In genomic region chr7:82404094-82404493, GRCh38 we compare ENCODE assay signal across 16 cellular contexts. TPM values are rescaled to one million over a fixed set of nuclear protein-coding genes. Genes with fewer than 3 reads are reported as not detected.
DNase-seq lines count a peak whose midpoint lies in the region; ATAC-seq, FAIRE-seq and TF ChIP-seq lines count a peak whose summit lies in the region.
"Had no signal": no experiment of that assay in that cellular context is flagged by ENCODE, and none has a peak within 500 bp of the region (broad histone marks: within the 10 kb centered on the region; RNA-seq: fewer than 3 reads in every experiment).

No MANE protein-coding gene starts in this region.

- H3K9me3 ChIP-seq in SJCRH30 (replicated peaks) (0 out of 2 replicates have a peak, but pooled peaks cover 5% of the 10 kb centered on the region), kidney (ENCODE audit: control insufficient read depth in 1 of 2, low read length in 2 of 2) (no peaks in the 10 kb centered on the region), small intestine (ENCODE audit: control insufficient read depth, low read depth) (no peaks in the 10 kb centered on the region)
- H3K9me3 ChIP-seq: A549, Caco-2 had no signal

- FAIRE-seq in kidney (lab: Jason Lieb, UNC) (no peak), small intestine (lab: Jason Lieb, UNC) (no peak)
- FAIRE-seq: A549 had no signal

- H3K4me1 ChIP-seq in SJCRH30 (peaks cover 9% of the 10 kb centered on the region; the same call in 1 of the 2 replicates), kidney (ENCODE audit: control insufficient read depth in 1 of 2, insufficient read depth in 1 of 2, low read depth in 1 of 2, low read length in 2 of 2) (no peaks in the 10 kb centered on the region), small intestine (ENCODE audit: control insufficient read depth in 2 of 2, insufficient read depth in 1 of 2, low read depth in 1 of 2, low read length in 1 of 2) (no peaks in the 10 kb centered on the region)
- H3K4me1 ChIP-seq: A549, Caco-2 had no signal

- DNase-seq in SJCRH30 (no peak), kidney (peak; percentile 15), nephron progenitor cell (no peak), small intestine (peak; percentile 23), substantia nigra (lab: John Stamatoyannopoulos, UW) (no peak), GOT3 (lab: John Stamatoyannopoulos, UW) (no peak)
- DNase-seq: Caco-2; CD8-positive, alpha-beta T cell; DND-41; GDM1; GM23248; H7 had no signal

- H3K27me3 ChIP-seq in SJCRH30 (no peaks in the 10 kb centered on the region), small intestine (ENCODE audit: control insufficient read depth in 2 of 2, insufficient read depth in 2 of 2, low read length in 2 of 2) (no peaks in the 10 kb centered on the region)

- peaks cover 27% of the 10 kb centered on the region for H3K36me3 Mint-ChIP-seq in nephron progenitor cell (ENCODE audit: low read depth)
- H3K36me3 Mint-ChIP-seq: CD14-positive monocyte; CD8-positive, alpha-beta T cell had no signal

- H3K4me3 ChIP-seq in SJCRH30 (no peak overlapping the region), kidney (ENCODE audit: low read length in 2 of 2) (no peak overlapping the region), small intestine (ENCODE audit: low read depth in 1 of 2, low read length in 2 of 2) (no peak overlapping the region)
- H3K4me3 ChIP-seq: A549, GM23248 had no signal

- H3K27ac Mint-ChIP-seq in nephron progenitor cell: peak overlapping the region; percentile 62
- H3K27ac Mint-ChIP-seq: CD14-positive monocyte; CD8-positive, alpha-beta T cell had no signal

- H3K9me3 Mint-ChIP-seq in nephron progenitor cell: peaks cover 12% of the 10 kb centered on the region

- WGBS in small intestine, 3 donors: 36 to 71% (median 53%) methylated on average over 5 of the region's 5 CpGs

- H3K36me3 ChIP-seq in SJCRH30 (peaks cover 3% of the 10 kb centered on the region; the same call in 1 of the 2 replicates), kidney (ENCODE audit: control insufficient read depth in 1 of 2, insufficient read depth in 2 of 2, low read length in 2 of 2) (no peaks in the 10 kb centered on the region), small intestine (ENCODE audit: control insufficient read depth in 2 of 2, insufficient read depth in 2 of 2, low read length in 2 of 2) (no peaks in the 10 kb centered on the region)

- H3K4me1 Mint-ChIP-seq in nephron progenitor cell: no peaks in the 10 kb centered on the region
- H3K4me1 Mint-ChIP-seq: CD14-positive monocyte had no signal

- H3K27ac ChIP-seq in SJCRH30 (peak overlapping the region; percentile 35), kidney (ENCODE audit: low read depth in 2 of 2, low read length in 2 of 2) (no peak overlapping the region), small intestine (ENCODE audit: low read depth in 1 of 2, low read length in 1 of 2) (no peak overlapping the region), substantia nigra (ENCODE audit: low read depth, low read length, poor library complexity, severe bottlenecking) (no peak overlapping the region)
- H3K27ac ChIP-seq: A549, GM23248, HL-60 had no signal

- H3K27me3 Mint-ChIP-seq in nephron progenitor cell (ENCODE audit: low read depth, poor library complexity): peaks cover 2% of the 10 kb centered on the region

- intact Hi-C loops in kidney (cut with DNase I): no loop called here

- H3K4me3 Mint-ChIP-seq in nephron progenitor cell: no peak overlapping the region
- H3K4me3 Mint-ChIP-seq: CD14-positive monocyte; CD8-positive, alpha-beta T cell had no signal

- H3K9ac ChIP-seq in kidney (ENCODE audit: low read length in 2 of 2): no peak overlapping the region
- H3K9ac ChIP-seq: GM23248 had no signal

- no peak for ATAC-seq in GM19023 (IDR thresholded peaks at IDR 0.05; ENCODE audit: unreplicated experiment)
- ATAC-seq: A549; CD8-positive, alpha-beta T cell had no signal

- TF ChIP-seq CTCF in kidney (IDR thresholded peaks at IDR 0.05; ENCODE audit: borderline replicate concordance, extremely low read depth, insufficient read depth) (no peak), nephron progenitor cell (IDR thresholded peaks at IDR 0.05) (no peak)

RNA-seq across cellular contexts. Expression of gene CACNA2D1, which starts 39.5 kb away (rescaled TPM):
- total RNA-seq in SJCRH30 (2014; rRNA removed; shearing (Covaris generic)): 16.7 and 25.4 TPM in 2 replicates
- total RNA-seq in kidney: 18.3 TPM
- polyA plus RNA-seq in kidney (ENCODE audit: insufficient read depth, low read depth, low replicate concordance): 3.5 TPM
- 1 to 10 TPM; 1.3 to 4.8 (median 1.4) TPM for polyA plus RNA-seq in small intestine
- total RNA-seq: Caco-2; CD8-positive, alpha-beta T cell had no signal

Comparison
In these comparisons a context has a peak if more than half of its experiments do, and no peak if none do; other contexts are left out.
1. DNase-seq: peak in kidney (single experiment) and small intestine (single experiment); none in SJCRH30 (0 of 2), nephron progenitor cell (single experiment), substantia nigra (0 of 49) and GOT3 (single experiment).